1 cellular context compared by ENCODE assay signal in the genomic region with DNA sequence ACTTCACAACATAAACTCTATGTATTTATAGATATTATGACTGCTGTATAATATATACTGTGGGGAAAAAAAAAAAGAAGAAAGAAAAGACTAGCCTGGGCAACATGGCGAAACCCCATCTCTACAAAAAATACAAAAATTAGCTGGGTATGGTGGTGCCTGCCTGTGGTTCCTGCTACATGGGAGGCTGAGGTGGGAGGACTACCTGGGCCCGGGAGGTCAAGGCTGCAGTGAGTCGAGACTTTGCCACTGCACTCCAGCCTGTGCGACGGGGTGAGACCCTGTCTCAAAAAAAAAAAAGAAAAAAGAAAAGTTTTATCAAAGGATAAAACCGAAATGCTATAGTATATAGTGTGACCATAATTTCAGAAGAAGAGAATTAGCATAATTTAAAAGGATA.
TF ChIP-seq lines count a peak whose summit lies in the region.

No MANE protein-coding gene starts in this region.

TF ChIP-seq in HepG2, 621 proteins besides CTCF, POLR2A, EP300 and RAD21:
- no peak for TF ChIP-seq NRL (CRISPR knock-in tag; IDR thresholded peaks at IDR 0.05; ENCODE audit: borderline replicate concordance)
- TF ChIP-seq ZFX (CRISPR knock-in tag; IDR thresholded peaks at IDR 0.05; ENCODE audit: low read depth) = no peak
- TF ChIP-seq ZNF460 (CRISPR knock-in tag; IDR thresholded peaks at IDR 0.05; ENCODE audit: borderline replicate concordance) = peak; percentile 43
- peak; percentile 84 for TF ChIP-seq ZNF263 (CRISPR knock-in tag; IDR thresholded peaks at IDR 0.05)
- TF ChIP-seq ERF (CRISPR knock-in tag; IDR thresholded peaks at IDR 0.05) = no peak
- no peak for TF ChIP-seq ZNF598 (CRISPR knock-in tag; IDR thresholded peaks at IDR 0.05; ENCODE audit: borderline replicate concordance)
- TF ChIP-seq ZNF570 (CRISPR knock-in tag; IDR thresholded peaks at IDR 0.05; ENCODE audit: borderline replicate concordance) = no peak
- TF ChIP-seq, protein P1, sequence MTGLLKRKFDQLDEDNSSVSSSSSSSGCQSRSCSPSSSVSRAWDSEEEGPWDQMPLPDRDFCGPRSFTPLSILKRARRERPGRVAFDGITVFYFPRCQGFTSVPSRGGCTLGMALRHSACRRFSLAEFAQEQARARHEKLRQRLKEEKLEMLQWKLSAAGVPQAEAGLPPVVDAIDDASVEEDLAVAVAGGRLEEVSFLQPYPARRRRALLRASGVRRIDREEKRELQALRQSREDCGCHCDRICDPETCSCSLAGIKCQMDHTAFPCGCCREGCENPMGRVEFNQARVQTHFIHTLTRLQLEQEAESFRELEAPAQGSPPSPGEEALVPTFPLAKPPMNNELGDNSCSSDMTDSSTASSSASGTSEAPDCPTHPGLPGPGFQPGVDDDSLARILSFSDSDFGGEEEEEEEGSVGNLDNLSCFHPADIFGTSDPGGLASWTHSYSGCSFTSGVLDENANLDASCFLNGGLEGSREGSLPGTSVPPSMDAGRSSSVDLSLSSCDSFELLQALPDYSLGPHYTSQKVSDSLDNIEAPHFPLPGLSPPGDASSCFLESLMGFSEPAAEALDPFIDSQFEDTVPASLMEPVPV (CRISPR knock-in tag; IDR thresholded peaks at IDR 0.05) = no peak
- TF ChIP-seq ZNF569 (CRISPR knock-in tag; IDR thresholded peaks at IDR 0.05; ENCODE audit: borderline replicate concordance) = no peak
- TF ChIP-seq, protein P2, sequence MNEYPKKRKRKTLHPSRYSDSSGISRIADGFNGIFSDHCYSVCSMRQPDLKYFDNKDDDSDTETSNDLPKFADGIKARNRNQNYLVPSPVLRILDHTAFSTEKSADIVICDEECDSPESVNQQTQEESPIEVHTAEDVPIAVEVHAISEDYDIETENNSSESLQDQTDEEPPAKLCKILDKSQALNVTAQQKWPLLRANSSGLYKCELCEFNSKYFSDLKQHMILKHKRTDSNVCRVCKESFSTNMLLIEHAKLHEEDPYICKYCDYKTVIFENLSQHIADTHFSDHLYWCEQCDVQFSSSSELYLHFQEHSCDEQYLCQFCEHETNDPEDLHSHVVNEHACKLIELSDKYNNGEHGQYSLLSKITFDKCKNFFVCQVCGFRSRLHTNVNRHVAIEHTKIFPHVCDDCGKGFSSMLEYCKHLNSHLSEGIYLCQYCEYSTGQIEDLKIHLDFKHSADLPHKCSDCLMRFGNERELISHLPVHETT (CRISPR knock-in tag; conservative IDR thresholded peaks at IDR 0.05) = no peak
- TF ChIP-seq, protein P3, sequence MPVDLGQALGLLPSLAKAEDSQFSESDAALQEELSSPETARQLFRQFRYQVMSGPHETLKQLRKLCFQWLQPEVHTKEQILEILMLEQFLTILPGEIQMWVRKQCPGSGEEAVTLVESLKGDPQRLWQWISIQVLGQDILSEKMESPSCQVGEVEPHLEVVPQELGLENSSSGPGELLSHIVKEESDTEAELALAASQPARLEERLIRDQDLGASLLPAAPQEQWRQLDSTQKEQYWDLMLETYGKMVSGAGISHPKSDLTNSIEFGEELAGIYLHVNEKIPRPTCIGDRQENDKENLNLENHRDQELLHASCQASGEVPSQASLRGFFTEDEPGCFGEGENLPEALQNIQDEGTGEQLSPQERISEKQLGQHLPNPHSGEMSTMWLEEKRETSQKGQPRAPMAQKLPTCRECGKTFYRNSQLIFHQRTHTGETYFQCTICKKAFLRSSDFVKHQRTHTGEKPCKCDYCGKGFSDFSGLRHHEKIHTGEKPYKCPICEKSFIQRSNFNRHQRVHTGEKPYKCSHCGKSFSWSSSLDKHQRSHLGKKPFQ (CRISPR knock-in tag; IDR thresholded peaks at IDR 0.05; ENCODE audit: insufficient replicate concordance) = no peak
- no peak for TF ChIP-seq SMARCC2 (IDR thresholded peaks at IDR 0.05)
- TF ChIP-seq, protein P4, sequence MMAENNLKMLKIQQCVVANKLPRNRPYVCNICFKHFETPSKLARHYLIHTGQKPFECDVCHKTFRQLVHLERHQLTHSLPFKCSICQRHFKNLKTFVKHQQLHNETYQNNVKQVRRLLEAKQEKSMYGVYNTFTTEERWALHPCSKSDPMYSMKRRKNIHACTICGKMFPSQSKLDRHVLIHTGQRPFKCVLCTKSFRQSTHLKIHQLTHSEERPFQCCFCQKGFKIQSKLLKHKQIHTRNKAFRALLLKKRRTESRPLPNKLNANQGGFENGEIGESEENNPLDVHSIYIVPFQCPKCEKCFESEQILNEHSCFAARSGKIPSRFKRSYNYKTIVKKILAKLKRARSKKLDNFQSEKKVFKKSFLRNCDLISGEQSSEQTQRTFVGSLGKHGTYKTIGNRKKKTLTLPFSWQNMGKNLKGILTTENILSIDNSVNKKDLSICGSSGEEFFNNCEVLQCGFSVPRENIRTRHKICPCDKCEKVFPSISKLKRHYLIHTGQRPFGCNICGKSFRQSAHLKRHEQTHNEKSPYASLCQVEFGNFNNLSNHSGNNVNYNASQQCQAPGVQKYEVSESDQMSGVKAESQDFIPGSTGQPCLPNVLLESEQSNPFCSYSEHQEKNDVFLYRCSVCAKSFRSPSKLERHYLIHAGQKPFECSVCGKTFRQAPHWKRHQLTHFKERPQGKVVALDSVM (CRISPR knock-in tag; IDR thresholded peaks at IDR 0.05) = peak; percentile 83
- TF ChIP-seq MZF1 (CRISPR knock-in tag; IDR thresholded peaks at IDR 0.05; ENCODE audit: borderline replicate concordance) = no peak
- TF ChIP-seq, protein P5, sequence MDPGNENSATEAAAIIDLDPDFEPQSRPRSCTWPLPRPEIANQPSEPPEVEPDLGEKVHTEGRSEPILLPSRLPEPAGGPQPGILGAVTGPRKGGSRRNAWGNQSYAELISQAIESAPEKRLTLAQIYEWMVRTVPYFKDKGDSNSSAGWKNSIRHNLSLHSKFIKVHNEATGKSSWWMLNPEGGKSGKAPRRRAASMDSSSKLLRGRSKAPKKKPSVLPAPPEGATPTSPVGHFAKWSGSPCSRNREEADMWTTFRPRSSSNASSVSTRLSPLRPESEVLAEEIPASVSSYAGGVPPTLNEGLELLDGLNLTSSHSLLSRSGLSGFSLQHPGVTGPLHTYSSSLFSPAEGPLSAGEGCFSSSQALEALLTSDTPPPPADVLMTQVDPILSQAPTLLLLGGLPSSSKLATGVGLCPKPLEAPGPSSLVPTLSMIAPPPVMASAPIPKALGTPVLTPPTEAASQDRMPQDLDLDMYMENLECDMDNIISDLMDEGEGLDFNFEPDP (CRISPR knock-in tag; conservative IDR thresholded peaks at IDR 0.05) = no peak
- no peak for TF ChIP-seq ATAD3A (CRISPR knock-in tag; IDR thresholded peaks at IDR 0.05)
- no peak for TF ChIP-seq ZFY (CRISPR knock-in tag; IDR thresholded peaks at IDR 0.05)
- no peak for TF ChIP-seq TMF1 (CRISPR knock-in tag; IDR thresholded peaks at IDR 0.05; ENCODE audit: low read depth)
- TF ChIP-seq, protein P6, sequence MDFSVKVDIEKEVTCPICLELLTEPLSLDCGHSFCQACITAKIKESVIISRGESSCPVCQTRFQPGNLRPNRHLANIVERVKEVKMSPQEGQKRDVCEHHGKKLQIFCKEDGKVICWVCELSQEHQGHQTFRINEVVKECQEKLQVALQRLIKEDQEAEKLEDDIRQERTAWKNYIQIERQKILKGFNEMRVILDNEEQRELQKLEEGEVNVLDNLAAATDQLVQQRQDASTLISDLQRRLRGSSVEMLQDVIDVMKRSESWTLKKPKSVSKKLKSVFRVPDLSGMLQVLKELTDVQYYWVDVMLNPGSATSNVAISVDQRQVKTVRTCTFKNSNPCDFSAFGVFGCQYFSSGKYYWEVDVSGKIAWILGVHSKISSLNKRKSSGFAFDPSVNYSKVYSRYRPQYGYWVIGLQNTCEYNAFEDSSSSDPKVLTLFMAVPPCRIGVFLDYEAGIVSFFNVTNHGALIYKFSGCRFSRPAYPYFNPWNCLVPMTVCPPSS (IDR thresholded peaks at IDR 0.05) = no peak
